1 cellular context compared by ENCODE assay signal in the genomic region with DNA sequence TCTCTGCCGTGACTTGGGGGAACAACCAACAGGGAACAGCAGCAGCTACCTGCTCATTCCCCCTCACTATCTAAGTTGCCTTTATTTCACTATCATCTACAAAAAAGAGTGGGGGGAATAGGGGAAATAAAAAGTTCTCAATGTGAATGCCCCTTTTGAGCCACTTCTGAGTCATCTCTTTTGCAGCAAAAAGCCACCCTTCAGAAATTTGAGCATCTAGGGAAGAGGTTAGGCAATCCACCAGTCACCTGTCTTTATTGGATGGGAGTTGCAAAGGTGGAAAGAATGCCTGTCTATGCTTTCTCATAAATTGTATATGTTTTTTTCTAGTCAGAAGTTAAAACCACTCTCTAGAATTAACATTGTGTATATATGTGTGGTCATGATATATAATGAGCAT.
A peak's percentile ranks its signal among the peaks of the same experiment; 100 is the strongest.
TF ChIP-seq lines count a peak whose summit lies in the region.

No MANE protein-coding gene starts in this region.

TF ChIP-seq in H1, 55 proteins besides CTCF, POLR2A, EP300 and RAD21 (continued from another document):
- TF ChIP-seq GABPA (IDR thresholded peaks at IDR 0.05; ENCODE audit: borderline replicate concordance, insufficient read depth, low read length) = no peak
- peak; percentile 79 for TF ChIP-seq CEBPB (IDR thresholded peaks at IDR 0.05; ENCODE audit: low read depth, low read length)
